16 cellular contexts compared by ENCODE assay signal in genomic region chr10:78749200-78749599, GRCh38.
DNase-seq lines count a peak whose midpoint lies in the region; ATAC-seq and TF ChIP-seq lines count a peak whose summit lies in the region.
"Had no signal": no experiment of that assay in that cellular context is flagged by ENCODE, and none has a peak within 500 bp of the region (broad histone marks: within the 10 kb centered on the region; RNA-seq: fewer than 3 reads in every experiment).

No MANE protein-coding gene starts in this region.

- no peaks in the 10 kb centered on the region for H3K9me3 Mint-ChIP-seq in stimulated activated effector memory CD8-positive, alpha-beta T cell treated with anti-CD3 and anti-CD28 coated beads, Interleukin-12 subunit alpha, Interleukin-12 subunit beta, amount 100 ng/mL, for 72 hours
- H3K9me3 Mint-ChIP-seq: CD4-positive, alpha-beta memory T cell; GM23338; H9 had no signal

- no peaks in the 10 kb centered on the region for H3K4me1 Mint-ChIP-seq in stimulated activated effector memory CD8-positive, alpha-beta T cell treated with anti-CD3 and anti-CD28 coated beads, Interleukin-12 subunit alpha, Interleukin-12 subunit beta, amount 100 ng/mL, for 72 hours
- H3K4me1 Mint-ChIP-seq: CD4-positive, alpha-beta memory T cell had no signal

- no peak overlapping the region for H3K4me3 Mint-ChIP-seq in stimulated activated effector memory CD8-positive, alpha-beta T cell treated with anti-CD3 and anti-CD28 coated beads, Interleukin-12 subunit alpha, Interleukin-12 subunit beta, amount 100 ng/mL, for 72 hours
- H3K4me3 Mint-ChIP-seq: CD4-positive, alpha-beta memory T cell; GM23338; H9 had no signal

- BruUV-seq in mammary epithelial cell (replicated peaks; lab: Mats Ljungman, UMichigan): no TSS peak

- in situ Hi-C loops in mammary epithelial cell (cut with MboI; ENCODE audit: low sequenced_read_pairs in 2 of 2): no loop called here

- intact Hi-C loops in mammary epithelial cell (cut with micrococcal nuclease) (no loop called here), breast epithelium (cut with DNase I; ENCODE audit: low total_unique reads) (no loop called here)

- H3K4me2 ChIP-seq in mammary epithelial cell (ENCODE audit: insufficient read depth, low read depth, low read length): no peak overlapping the region
- H3K4me2 ChIP-seq: GM23338 had no signal

- no peaks in the 10 kb centered on the region for H3K27me3 ChIP-seq in mammary epithelial cell (ENCODE audit: insufficient read depth, low read length)
- H3K27me3 ChIP-seq in breast epithelium: no peaks in the 10 kb centered on the region

- no peaks in the 10 kb centered on the region for H3K9me3 ChIP-seq in mammary epithelial cell (replicated peaks; ENCODE audit: insufficient read depth, low read length)
- no peaks in the 10 kb centered on the region for H3K9me3 ChIP-seq in breast epithelium

- peak; percentile 46 for DNase-seq in mammary epithelial cell
- no peak for DNase-seq in breast epithelium (ENCODE audit: low spot score in 2 of 2)
- peak; percentile 64 for DNase-seq in epithelial cell of esophagus (ENCODE audit: low read depth)
- DNase-seq in kidney tubule cell (ENCODE audit: low spot score): peak; percentile 78
- no peak for DNase-seq in stimulated activated effector memory CD8-positive, alpha-beta T cell treated with anti-CD3 and anti-CD28 coated beads, Interleukin-12 subunit alpha, Interleukin-12 subunit beta, amount 100 ng/mL, for 72 hours (ENCODE audit: low spot score in 2 of 2)
- DNase-seq in LoVo (ENCODE audit: low spot score): no peak
- DNase-seq: C1 segment of cervical spinal cord; Calu3; CD4-positive, alpha-beta memory T cell; COR-L47; DMS53; DMS79 treated with DMSO at 0.1 percent for 48 hours; GF-D8; H9 had no signal

- no peak overlapping the region for H3K9ac ChIP-seq in mammary epithelial cell (ENCODE audit: insufficient read depth, low read length)

- CTCF ChIA-PET in mammary epithelial cell (lab: Charles Lee; ENCODE audit: low non-redundant PET): interaction anchor here (0.7 kb wide), 1 partner anchor 10 kb away, joined by 5 read pairs; no protein-coding TSS in a partner anchor

- dilution Hi-C loops in mammary epithelial cell (cut with HindIII; ENCODE audit: low sequenced_read_pairs): no loop called here

- WGBS in mammary epithelial cell (ENCODE audit: low coverage, missing lambda C conversion rate): 60% methylated on average over 1 of the region's 1 CpG

- no peak overlapping the region for H3K27ac Mint-ChIP-seq in stimulated activated effector memory CD8-positive, alpha-beta T cell treated with anti-CD3 and anti-CD28 coated beads, Interleukin-12 subunit alpha, Interleukin-12 subunit beta, amount 100 ng/mL, for 72 hours
- H3K27ac Mint-ChIP-seq: CD4-positive, alpha-beta memory T cell; GM23338; H9 had no signal

- ATAC-seq in stimulated activated effector memory CD8-positive, alpha-beta T cell treated with anti-CD3 and anti-CD28 coated beads, Interleukin-12 subunit alpha, Interleukin-12 subunit beta, amount 100 ng/mL, for 72 hours: no peak
- ATAC-seq: GM23338, HCT116 had no signal

- H3K27ac ChIP-seq in mammary epithelial cell (ENCODE audit: insufficient read depth, low read depth, low read length) (no peak overlapping the region), breast epithelium (no peak overlapping the region)

- no peaks in the 10 kb centered on the region for H3K79me2 ChIP-seq in mammary epithelial cell (ENCODE audit: insufficient read depth, low read length)

- no peak overlapping the region for H3K4me3 ChIP-seq in mammary epithelial cell (replicated peaks in 1 of 3; ENCODE audit: insufficient read depth in 1 of 3, low read depth in 2 of 3, low read length in 3 of 3)
- H3K4me3 ChIP-seq in breast epithelium: no peak overlapping the region
- no peak overlapping the region for H3K4me3 ChIP-seq in epithelial cell of esophagus (ENCODE audit: low read length)
- H3K4me3 ChIP-seq: GM23338 had no signal

- no peak for TF ChIP-seq POLR2A in breast epithelium (IDR thresholded peaks at IDR 0.05)

- H3K36me3 ChIP-seq in mammary epithelial cell (ENCODE audit: insufficient read depth, low read length) (no peaks in the 10 kb centered on the region), breast epithelium (no peaks in the 10 kb centered on the region)

- H4K20me1 ChIP-seq in mammary epithelial cell (ENCODE audit: insufficient read depth, low read length): no peaks in the 10 kb centered on the region

- TF ChIP-seq CTCF in mammary epithelial cell (conservative IDR thresholded peaks at IDR 0.05 in 1 of 2, IDR thresholded peaks at IDR 0.05 in 1 of 2; ENCODE audit: extremely low read depth in 1 of 2, insufficient read depth in 1 of 2, low read depth in 1 of 2, low read length in 2 of 2) (no peak), breast epithelium (IDR thresholded peaks at IDR 0.05) (no peak), epithelial cell of esophagus (IDR thresholded peaks at IDR 0.05; ENCODE audit: insufficient read depth, low read depth, low read length, missing control alignments) (no peak)

- H3K4me1 ChIP-seq in mammary epithelial cell (ENCODE audit: insufficient read depth, low read length): no peaks in the 10 kb centered on the region
- H3K4me1 ChIP-seq in breast epithelium: no peaks in the 10 kb centered on the region

- no peak overlapping the region for H2AFZ ChIP-seq in mammary epithelial cell (ENCODE audit: low read depth, low read length)
- H2AFZ ChIP-seq: GM23338 had no signal

- H3K36me3 Mint-ChIP-seq in stimulated activated effector memory CD8-positive, alpha-beta T cell treated with anti-CD3 and anti-CD28 coated beads, Interleukin-12 subunit alpha, Interleukin-12 subunit beta, amount 100 ng/mL, for 72 hours: peaks cover 6% of the 10 kb centered on the region
- H3K36me3 Mint-ChIP-seq: CD4-positive, alpha-beta memory T cell had no signal

Comparison
In these comparisons a context has a peak if more than half of its experiments do, and no peak if none do; other contexts are left out.
1. DNase-seq: peak in mammary epithelial cell (single experiment), epithelial cell of esophagus (single experiment) and kidney tubule cell (single experiment); none in breast epithelium (0 of 2), stimulated activated effector memory CD8-positive, alpha-beta T cell treated with anti-CD3 and anti-CD28 coated beads, Interleukin-12 subunit alpha, Interleukin-12 subunit beta, amount 100 ng/mL, for 72 hours (0 of 2) and LoVo (single experiment).